23 cellular contexts compared by ENCODE assay signal in the genomic region with DNA sequence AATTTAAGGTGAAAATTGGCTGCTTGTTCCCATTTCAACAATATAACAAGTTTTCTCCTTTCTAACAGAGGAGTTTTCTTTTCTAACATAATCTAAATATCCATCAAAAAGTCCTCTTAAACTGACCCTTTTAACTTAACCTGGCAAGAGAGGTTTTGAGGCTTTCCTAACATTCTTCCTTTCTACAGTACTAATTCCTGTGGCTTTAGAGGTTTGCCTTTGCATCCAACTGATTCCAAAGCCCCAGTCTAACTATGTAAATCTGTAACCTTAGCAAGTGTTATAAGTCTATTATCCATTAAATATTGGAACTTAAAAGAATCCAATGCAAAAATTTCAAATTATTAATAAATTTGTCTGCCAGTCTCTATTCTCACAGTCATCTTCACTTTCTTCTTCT.
DNase-seq lines count a peak whose midpoint lies in the region; ATAC-seq, FAIRE-seq and TF ChIP-seq lines count a peak whose summit lies in the region.
"Had no signal": no experiment of that assay in that cellular context is flagged by ENCODE, and none has a peak within 500 bp of the region (broad histone marks: within the 10 kb centered on the region; RNA-seq: fewer than 3 reads in every experiment).

No MANE protein-coding gene starts in this region.

- no peak overlapping the region for H3K4me3 ChIP-seq in astrocyte (ENCODE audit: insufficient read depth, low read depth, low read length)
- H3K4me3 ChIP-seq in fibroblast of villous mesenchyme (ENCODE audit: low read depth, low read length): no peak overlapping the region
- no peak overlapping the region for H3K4me3 ChIP-seq in lower lobe of right lung
- H3K4me3 ChIP-seq in sigmoid colon: no peak overlapping the region
- no peak overlapping the region for H3K4me3 ChIP-seq in Peyer's patch

- intact Hi-C loops in lower lobe of right lung (cut with DNase I): no loop called here
- intact Hi-C loops in sigmoid colon (cut with DNase I): no loop called here

- H2AFZ ChIP-seq in astrocyte (ENCODE audit: low read depth, low read length): no peak overlapping the region

- peaks cover 12% of the 10 kb centered on the region for H3K4me1 Mint-ChIP-seq in astrocyte (ENCODE audit: low read depth, unreplicated experiment)
- H3K4me1 Mint-ChIP-seq in stimulated activated naive CD8-positive, alpha-beta T cell treated with anti-CD3 and anti-CD28 coated beads, Interleukin-15, amount 100 ng/mL, for 72 hours: no peaks in the 10 kb centered on the region
- H3K4me1 Mint-ChIP-seq: IgD-negative memory B cell had no signal

- H3K27me3 ChIP-seq in astrocyte (ENCODE audit: insufficient read depth, low read length) (no peaks in the 10 kb centered on the region), lower lobe of right lung (ENCODE audit: low read depth) (no peaks in the 10 kb centered on the region), sigmoid colon (no peaks in the 10 kb centered on the region), Peyer's patch (no peaks in the 10 kb centered on the region)

- no peaks in the 10 kb centered on the region for H3K27me3 Mint-ChIP-seq in astrocyte (ENCODE audit: low read depth, unreplicated experiment)
- no peaks in the 10 kb centered on the region for H3K27me3 Mint-ChIP-seq in stimulated activated naive CD8-positive, alpha-beta T cell treated with anti-CD3 and anti-CD28 coated beads, Interleukin-15, amount 100 ng/mL, for 72 hours
- H3K27me3 Mint-ChIP-seq: IgD-negative memory B cell; naive thymus-derived CD4-positive, alpha-beta T cell had no signal

- H3K27ac Mint-ChIP-seq in astrocyte (ENCODE audit: unreplicated experiment): no peak overlapping the region
- no peak overlapping the region for H3K27ac Mint-ChIP-seq in stimulated activated naive CD8-positive, alpha-beta T cell treated with anti-CD3 and anti-CD28 coated beads, Interleukin-15, amount 100 ng/mL, for 72 hours
- H3K27ac Mint-ChIP-seq: IgD-negative memory B cell; naive thymus-derived CD4-positive, alpha-beta T cell had no signal

- TF ChIP-seq CTCF in astrocyte (IDR thresholded peaks at IDR 0.05; ENCODE audit: insufficient read depth, low read depth, low read length): no peak
- TF ChIP-seq CTCF in fibroblast of villous mesenchyme (IDR thresholded peaks at IDR 0.05; ENCODE audit: insufficient read depth, low read depth, low read length): no peak
- no peak for TF ChIP-seq CTCF in lower lobe of right lung (IDR thresholded peaks at IDR 0.05)
- TF ChIP-seq CTCF in sigmoid colon (IDR thresholded peaks at IDR 0.05): no peak
- TF ChIP-seq CTCF in Peyer's patch (IDR thresholded peaks at IDR 0.05): no peak

- TF ChIP-seq POLR2A in sigmoid colon (IDR thresholded peaks at IDR 0.05): no peak
- TF ChIP-seq POLR2A in Peyer's patch (IDR thresholded peaks at IDR 0.05): no peak

- ATAC-seq in stimulated activated naive CD8-positive, alpha-beta T cell treated with anti-CD3 and anti-CD28 coated beads, Interleukin-15, amount 100 ng/mL, for 72 hours: no peak
- no peak for ATAC-seq in lower lobe of right lung
- ATAC-seq: esophagus mucosa; left colon; naive thymus-derived CD4-positive, alpha-beta T cell; right cardiac atrium had no signal

- H4K20me1 ChIP-seq in astrocyte (ENCODE audit: insufficient read depth, low read length): no peaks in the 10 kb centered on the region

- peaks cover 6% of the 10 kb centered on the region for H3K4me1 ChIP-seq in astrocyte (ENCODE audit: insufficient read depth, low read length)
- H3K4me1 ChIP-seq in lower lobe of right lung: no peaks in the 10 kb centered on the region
- no peaks in the 10 kb centered on the region for H3K4me1 ChIP-seq in sigmoid colon
- no peaks in the 10 kb centered on the region for H3K4me1 ChIP-seq in Peyer's patch

- peaks cover 18% of the 10 kb centered on the region for H3K9me3 Mint-ChIP-seq in astrocyte (ENCODE audit: unreplicated experiment)
- H3K9me3 Mint-ChIP-seq in stimulated activated naive CD8-positive, alpha-beta T cell treated with anti-CD3 and anti-CD28 coated beads, Interleukin-15, amount 100 ng/mL, for 72 hours: peaks cover 10 to 24% of the 10 kb centered on the region in 2 donors

- H3K79me2 ChIP-seq in astrocyte (ENCODE audit: insufficient read depth, low read length): no peaks in the 10 kb centered on the region

- peaks cover 13% of the 10 kb centered on the region for H3K36me3 Mint-ChIP-seq in astrocyte (ENCODE audit: low read depth, unreplicated experiment)

- H3K36me3 ChIP-seq in astrocyte (ENCODE audit: insufficient read depth, low read length): no peaks in the 10 kb centered on the region
- peaks cover 13% of the 10 kb centered on the region for H3K36me3 ChIP-seq in lower lobe of right lung
- H3K36me3 ChIP-seq in sigmoid colon: peaks cover 0 to 23% (median 9%) of the 10 kb centered on the region in 4 donors
- H3K36me3 ChIP-seq in Peyer's patch: peaks cover 0 to 20% (median 0%) of the 10 kb centered on the region in 3 donors

- FAIRE-seq in astrocyte (lab: Jason Lieb, UNC): no peak
- FAIRE-seq: GM18507 had no signal

- no peak overlapping the region for H3K9ac ChIP-seq in astrocyte (ENCODE audit: low read length)

- H3K4me3 Mint-ChIP-seq in astrocyte (ENCODE audit: unreplicated experiment): no peak overlapping the region
- no peak overlapping the region for H3K4me3 Mint-ChIP-seq in stimulated activated naive CD8-positive, alpha-beta T cell treated with anti-CD3 and anti-CD28 coated beads, Interleukin-15, amount 100 ng/mL, for 72 hours
- H3K4me3 Mint-ChIP-seq: IgD-negative memory B cell; naive thymus-derived CD4-positive, alpha-beta T cell had no signal

- DNase-seq in ACHN: peak; percentile 30
- peak; percentile 13 for DNase-seq in H4 (ENCODE audit: low spot score)
- DNase-seq in astrocyte (ENCODE audit: low read depth): peak; percentile 78
- DNase-seq in fibroblast of villous mesenchyme (ENCODE audit: low read depth): peak; percentile 26
- no peak for DNase-seq in stimulated activated naive CD8-positive, alpha-beta T cell treated with anti-CD3 and anti-CD28 coated beads, Interleukin-15, amount 100 ng/mL, for 72 hours
- no peak for DNase-seq in lower lobe of right lung
- DNase-seq in sigmoid colon: no peak
- DNase-seq in Peyer's patch: no peak
- DNase-seq: activated CD4-positive, CD25-positive, alpha-beta regulatory T cell treated with anti-CD3 and anti-CD28 coated beads, Interleukin-2, amount 50 U/mL, for 72 hours; activated naive CD4-positive, alpha-beta T cell treated with Interleukin-2 at 50 U/mL for 16 hours; activated T-cell treated with anti-CD3 and anti-CD28 coated beads, Interleukin-2, amount 50 U/mL, for 1 hour; anterior cingulate cortex; effector memory CD4-positive, alpha-beta T cell; H7; left colon; naive thymus-derived CD4-positive, alpha-beta T cell; NCI-H1436; NCI-H526; right cardiac atrium; RPMI8226 had no signal

- no peak overlapping the region for H3K4me2 ChIP-seq in astrocyte (ENCODE audit: low read length)

- H3K9me3 ChIP-seq in astrocyte (ENCODE audit: insufficient read depth, low read depth, low read length) (no peaks in the 10 kb centered on the region), lower lobe of right lung (no peaks in the 10 kb centered on the region), sigmoid colon (peaks cover 0 to 8% (median 0%) of the 10 kb centered on the region in 4 donors), Peyer's patch (no peaks in the 10 kb centered on the region)

- no peak for TF ChIP-seq EP300 in sigmoid colon (IDR thresholded peaks at IDR 0.05)

- H3K27ac ChIP-seq in astrocyte (ENCODE audit: low read depth, low read length) (no peak overlapping the region), lower lobe of right lung (no peak overlapping the region), sigmoid colon (no peak overlapping the region), Peyer's patch (no peak overlapping the region)

- in situ Hi-C loops in ACHN (cut with HindIII; ENCODE audit: low pct_ligation_motif_present, low pct_unique_long_range_greater_than_20kb, low sequenced_read_pairs): no loop called here

Comparison
In these comparisons a context has a peak if more than half of its experiments do, and no peak if none do; other contexts are left out.
1. DNase-seq: peak in ACHN (single experiment), H4 (single experiment), astrocyte (single experiment) and fibroblast of villous mesenchyme (single experiment); none in stimulated activated naive CD8-positive, alpha-beta T cell treated with anti-CD3 and anti-CD28 coated beads, Interleukin-15, amount 100 ng/mL, for 72 hours (0 of 2), lower lobe of right lung (single experiment), sigmoid colon (single experiment) and Peyer's patch (0 of 3).